Comparison of ENCODE assay signal across 13 cellular contexts in genomic region chr16:15494231-15494630, GRCh38. TPM values are rescaled to one million over a fixed set of nuclear protein-coding genes. Genes with fewer than 3 reads are reported as not detected.
A peak's percentile ranks its signal among the peaks of the same experiment; 100 is the strongest.
DNase-seq lines count a peak whose midpoint lies in the region.
"Had no signal": no experiment of that assay in that cellular context is flagged by ENCODE, and none has a peak within 500 bp of the region (broad histone marks: within the 10 kb centered on the region; RNA-seq: fewer than 3 reads in every experiment).

No MANE protein-coding gene starts in this region.

- no peak overlapping the region for H3K4ac ChIP-seq in mesendoderm (ENCODE audit: low read depth, low read length)

- H4K5ac ChIP-seq in mesendoderm (ENCODE audit: low read length): no peak overlapping the region

- H3K23ac ChIP-seq in mesendoderm (ENCODE audit: low read length): no peak overlapping the region

- no peak overlapping the region for H2BK15ac ChIP-seq in mesendoderm (replicated peaks; ENCODE audit: low read depth)

- H2AK5ac ChIP-seq in mesendoderm (ENCODE audit: low read length): no peak overlapping the region

- H3K18ac ChIP-seq in mesendoderm (ENCODE audit: low read length): no peak overlapping the region

- DNase-seq in NCI-H524 (lab: John Stamatoyannopoulos, UW): peak; percentile 42 to 52
- DNase-seq in NCI-H524 treated with DMSO at 0.1 percent for 48 hours (lab: John Stamatoyannopoulos, UW): no peak
- peak; percentile 81 for DNase-seq in M059J (ENCODE audit: low read depth)
- DNase-seq in dedifferentiated amniotic fluid mesenchymal stem cell (ENCODE audit: extremely low spot score): peak; percentile 42
- peak; percentile 8 for DNase-seq in skeletal muscle cell (ENCODE audit: low read depth)
- DNase-seq in NCI-H748 (lab: John Stamatoyannopoulos, UW; ENCODE audit: unreplicated experiment): no peak
- no peak for DNase-seq in mesendoderm
- no peak for DNase-seq in GOT3 (lab: John Stamatoyannopoulos, UW)
- DNase-seq: ACHN; MV-4-11; stimulated activated CD4-positive, alpha-beta T cell treated with anti-CD3 and anti-CD28 coated beads, Interleukin-15, amount 100 ng/mL, for 24 hours; T-helper 17 cell had no signal

- H3K79me1 ChIP-seq in mesendoderm (ENCODE audit: low read length): no peaks in the 10 kb centered on the region

- H3K56ac ChIP-seq in mesendoderm (ENCODE audit: low read length): no peak overlapping the region

- no peaks in the 10 kb centered on the region for H3K27me3 ChIP-seq in mesendoderm (ENCODE audit: insufficient read depth, low read length, poor library complexity)
- H3K27me3 ChIP-seq: breast epithelium had no signal

- WGBS in mesendoderm (ENCODE audit: extremely low coverage, insufficient coverage, low lambda C conversion rate): no CpG with 5 or more reads among the region's 4 CpGs

- no peaks in the 10 kb centered on the region for H3K79me2 ChIP-seq in mesendoderm (ENCODE audit: control insufficient read depth, insufficient read depth, low read length)

- H3K4me2 ChIP-seq in mesendoderm (ENCODE audit: low read length): no peak overlapping the region

- H2BK5ac ChIP-seq in mesendoderm (ENCODE audit: low read length): no peak overlapping the region

- H2BK120ac ChIP-seq in mesendoderm (ENCODE audit: low read depth, low read length): no peak overlapping the region

- H3K9ac ChIP-seq in mesendoderm (ENCODE audit: low read length): no peak overlapping the region

- no peak overlapping the region for H4K8ac ChIP-seq in mesendoderm (ENCODE audit: low read depth, low read length)

- no peak overlapping the region for H3K27ac ChIP-seq in mesendoderm (ENCODE audit: low read depth, low read length)

- no peaks in the 10 kb centered on the region for H3K4me1 ChIP-seq in mesendoderm (ENCODE audit: control insufficient read depth, low read depth, low read length)
- H3K4me1 ChIP-seq: breast epithelium had no signal

- H3K36me3 ChIP-seq in mesendoderm (ENCODE audit: control insufficient read depth, insufficient read depth, low read length): no peaks in the 10 kb centered on the region
- H3K36me3 ChIP-seq: breast epithelium had no signal

- H3K4me3 ChIP-seq in skeletal muscle cell (ENCODE audit: low read depth, low read length): no peak overlapping the region
- no peak overlapping the region for H3K4me3 ChIP-seq in mesendoderm (ENCODE audit: low read length)
- H3K4me3 ChIP-seq: breast epithelium had no signal

RNA-seq across cellular contexts. Expression of gene BMERB1, which starts 59.8 kb away (rescaled TPM):
- total RNA-seq in M059J (2014; rRNA removed; shearing (Covaris generic)): 12.8 and 25.5 TPM in 2 replicates
- polyA plus RNA-seq in mesendoderm (2013, experiment 1 of 2): 6.5 TPM
- 7.0 TPM for polyA plus RNA-seq in mesendoderm (2013, experiment 2 of 2)

Comparison
In these comparisons a context has a peak if more than half of its experiments do, and no peak if none do; other contexts are left out.
1. DNase-seq: peak in NCI-H524 (2 of 2), M059J (single experiment), dedifferentiated amniotic fluid mesenchymal stem cell (single experiment) and skeletal muscle cell (single experiment); none in NCI-H524 treated with DMSO at 0.1 percent for 48 hours (single experiment), NCI-H748 (single experiment), mesendoderm (single experiment) and GOT3 (single experiment).